31 cellular contexts compared by ENCODE assay signal in the genomic region with DNA sequence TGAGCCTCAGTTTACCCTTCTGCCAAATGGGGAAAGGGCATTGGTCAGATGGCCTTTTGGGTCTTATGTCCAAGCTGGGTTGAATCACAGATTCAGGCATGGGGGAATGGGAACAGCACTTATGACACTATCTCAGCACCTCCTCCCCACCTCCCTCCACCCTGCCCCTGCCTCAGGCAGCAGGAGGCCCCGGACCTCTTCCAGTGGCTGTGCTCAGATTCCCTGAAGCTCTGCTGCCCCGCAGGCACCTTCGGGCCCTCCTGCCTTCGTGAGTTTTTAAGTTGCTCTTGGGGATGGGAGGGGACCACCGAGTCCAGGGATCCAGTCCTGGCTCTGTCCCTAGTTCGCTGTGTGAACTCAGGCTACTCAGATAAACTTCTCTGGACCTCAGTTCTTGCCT.
"Had no signal": no experiment of that assay in that cellular context is flagged by ENCODE, and none has a peak within 500 bp of the region (broad histone marks: within the 10 kb centered on the region; RNA-seq: fewer than 3 reads in every experiment).

No MANE protein-coding gene starts in this region.

- H3K9me3 ChIP-seq: adrenal gland, body of pancreas, esophagus muscularis mucosa, gastrocnemius medialis had no signal

- H3K4me1 ChIP-seq: foreskin keratinocyte had no signal

- DNase-seq: activated B cell treated with CpG ODN at 0.5 μM for 24 hours; activated CD4-positive, alpha-beta memory T cell treated with anti-CD3 and anti-CD28 coated beads, Interleukin-2, amount 10 ng/mL, durations not matched to agents 7 days and 5 days; activated CD4-positive, alpha-beta T cell treated with anti-CD3 and anti-CD28 coated beads, Interleukin-2, amount 10 ng/mL, durations not matched to agents 7 days and 5 days; activated CD4-positive, alpha-beta T cell treated with anti-CD3 and anti-CD28 coated beads, Interleukin-2, amount 50 U/mL, for 4 hours; activated CD8-positive, alpha-beta memory T cell treated with anti-CD3 and anti-CD28 coated beads, Interleukin-2, amount 50 U/mL, for 48 hours; activated effector memory CD4-positive, alpha-beta T cell treated with anti-CD3 and anti-CD28 coated beads, Interleukin-2, amount 50 U/mL, for 16 hours; activated naive CD4-positive, alpha-beta T cell treated with anti-CD3 and anti-CD28 coated beads for 36 hours; activated naive CD8-positive, alpha-beta T cell treated with anti-CD3 and anti-CD28 coated beads for 36 hours; activated naive CD8-positive, alpha-beta T cell treated with anti-CD3 and anti-CD28 coated beads, Interleukin-2, amount 50 U/mL, for 24 hours; activated T-cell treated with anti-CD3 and anti-CD28 coated beads for 4 hours; activated T-cell treated with anti-CD3 and anti-CD28 coated beads, Interleukin-2, amount 50 U/mL, for 48 hours; adrenal gland; amygdala; body of pancreas; caudate nucleus; cortex of kidney; dermis blood vessel endothelial cell; effector CD4-positive, alpha-beta T cell; effector memory CD8-positive, alpha-beta T cell; foreskin keratinocyte; gastrocnemius medialis; head of caudate nucleus; T-cell; T1000; WERI-Rb-1 had no signal

- H3K4me3 Mint-ChIP-seq: activated B cell treated with CpG ODN at 0.5 μM for 24 hours; activated CD4-positive, alpha-beta memory T cell treated with anti-CD3 and anti-CD28 coated beads, Interleukin-2, amount 10 ng/mL, durations not matched to agents 7 days and 5 days; activated CD4-positive, alpha-beta T cell treated with anti-CD3 and anti-CD28 coated beads, Interleukin-2, amount 10 ng/mL, durations not matched to agents 7 days and 5 days; activated naive CD4-positive, alpha-beta T cell treated with anti-CD3 and anti-CD28 coated beads for 36 hours; activated naive CD4-positive, alpha-beta T cell treated with anti-CD3 and anti-CD28 coated beads, Interleukin-2, amount 50 U/mL, for 24 hours; activated naive CD8-positive, alpha-beta T cell treated with anti-CD3 and anti-CD28 coated beads for 36 hours; activated naive CD8-positive, alpha-beta T cell treated with anti-CD3 and anti-CD28 coated beads, Interleukin-2, amount 50 U/mL, for 24 hours; activated T-helper 1 cell treated with anti-CD3 and anti-CD28 coated beads, Interleukin-12 subunit alpha, Interleukin-12 subunit beta, Interleukin-2, Interleukin-4 antibody, amounts not matched to agents 30 ng/mL and 10 ng/mL and 1 ng/mL, durations not matched to agents 14 hours and 24 hours and 36 hours; effector memory CD8-positive, alpha-beta T cell; T-cell; T-helper 1 cell treated with Interleukin-12 subunit alpha and Interleukin-12 subunit beta and Interleukin-4 antibody, amounts not matched to agents 30 μg/mL and 1 μg/mL, for 36 hours; T-helper 2 cell treated with Interferon-gamma antibody and Interleukin-4, amounts not matched to agents 5 μg/mL and 100 μg/mL, for 36 hours had no signal

- H3K27me3 Mint-ChIP-seq: activated B cell treated with CpG ODN at 0.5 μM for 24 hours; activated CD4-positive, alpha-beta memory T cell treated with anti-CD3 and anti-CD28 coated beads, Interleukin-2, amount 10 ng/mL, durations not matched to agents 7 days and 5 days; activated CD4-positive, alpha-beta T cell treated with anti-CD3 and anti-CD28 coated beads, Interleukin-2, amount 10 ng/mL, durations not matched to agents 7 days and 5 days; activated naive CD4-positive, alpha-beta T cell treated with anti-CD3 and anti-CD28 coated beads, Interleukin-2, amount 50 U/mL, for 24 hours; activated naive CD8-positive, alpha-beta T cell treated with anti-CD3 and anti-CD28 coated beads for 36 hours; activated naive CD8-positive, alpha-beta T cell treated with anti-CD3 and anti-CD28 coated beads, Interleukin-2, amount 50 U/mL, for 24 hours; effector memory CD8-positive, alpha-beta T cell; T-cell had no signal

- H3K27ac ChIP-seq: adrenal gland, body of pancreas, esophagus muscularis mucosa, foreskin keratinocyte, gastrocnemius medialis, WERI-Rb-1 had no signal

- H3K4me3 ChIP-seq: adrenal gland, body of pancreas, esophagus muscularis mucosa, gastrocnemius medialis had no signal

- H3K27ac Mint-ChIP-seq: activated B cell treated with CpG ODN at 0.5 μM for 24 hours; activated CD4-positive, alpha-beta memory T cell treated with anti-CD3 and anti-CD28 coated beads, Interleukin-2, amount 10 ng/mL, durations not matched to agents 7 days and 5 days; activated naive CD4-positive, alpha-beta T cell treated with anti-CD3 and anti-CD28 coated beads for 36 hours; activated naive CD4-positive, alpha-beta T cell treated with anti-CD3 and anti-CD28 coated beads, Interleukin-2, amount 50 U/mL, for 24 hours; activated naive CD8-positive, alpha-beta T cell treated with anti-CD3 and anti-CD28 coated beads for 36 hours; activated naive CD8-positive, alpha-beta T cell treated with anti-CD3 and anti-CD28 coated beads, Interleukin-2, amount 50 U/mL, for 24 hours; activated T-helper 1 cell treated with anti-CD3 and anti-CD28 coated beads, Interleukin-12 subunit alpha, Interleukin-12 subunit beta, Interleukin-2, Interleukin-4 antibody, amounts not matched to agents 30 ng/mL and 10 ng/mL and 1 ng/mL, durations not matched to agents 14 hours and 24 hours and 36 hours; activated T-helper 2 cell treated with anti-CD3 and anti-CD28 coated beads, Interferon-gamma antibody, Interleukin-2, Interleukin-4, amounts not matched to agents 10 μg/mL and 5 μg/mL and 100 μg/mL, durations not matched to agents 14 hours and 24 hours and 36 hours; T-cell; T-helper 1 cell treated with Interleukin-12 subunit alpha and Interleukin-12 subunit beta and Interleukin-4 antibody, amounts not matched to agents 30 μg/mL and 1 μg/mL, for 36 hours; T-helper 2 cell treated with Interferon-gamma antibody and Interleukin-4, amounts not matched to agents 5 μg/mL and 100 μg/mL, for 36 hours had no signal

- H3K27me3 ChIP-seq: adrenal gland, body of pancreas, foreskin keratinocyte, gastrocnemius medialis had no signal

- H3K9me3 Mint-ChIP-seq: activated B cell treated with CpG ODN at 0.5 μM for 24 hours; activated CD4-positive, alpha-beta memory T cell treated with anti-CD3 and anti-CD28 coated beads, Interleukin-2, amount 10 ng/mL, durations not matched to agents 7 days and 5 days; activated CD4-positive, alpha-beta T cell treated with anti-CD3 and anti-CD28 coated beads, Interleukin-2, amount 10 ng/mL, durations not matched to agents 7 days and 5 days; activated naive CD4-positive, alpha-beta T cell treated with anti-CD3 and anti-CD28 coated beads for 36 hours; activated naive CD4-positive, alpha-beta T cell treated with anti-CD3 and anti-CD28 coated beads, Interleukin-2, amount 50 U/mL, for 24 hours; activated naive CD8-positive, alpha-beta T cell treated with anti-CD3 and anti-CD28 coated beads for 36 hours; activated naive CD8-positive, alpha-beta T cell treated with anti-CD3 and anti-CD28 coated beads, Interleukin-2, amount 50 U/mL, for 24 hours; activated T-helper 1 cell treated with anti-CD3 and anti-CD28 coated beads, Interleukin-12 subunit alpha, Interleukin-12 subunit beta, Interleukin-2, Interleukin-4 antibody, amounts not matched to agents 30 ng/mL and 10 ng/mL and 1 ng/mL, durations not matched to agents 14 hours and 24 hours and 36 hours; activated T-helper 2 cell treated with anti-CD3 and anti-CD28 coated beads, Interferon-gamma antibody, Interleukin-2, Interleukin-4, amounts not matched to agents 10 μg/mL and 5 μg/mL and 100 μg/mL, durations not matched to agents 14 hours and 24 hours and 36 hours; effector memory CD8-positive, alpha-beta T cell; T-cell; T-helper 1 cell treated with Interleukin-12 subunit alpha and Interleukin-12 subunit beta and Interleukin-4 antibody, amounts not matched to agents 30 μg/mL and 1 μg/mL, for 36 hours; T-helper 2 cell treated with Interferon-gamma antibody and Interleukin-4, amounts not matched to agents 5 μg/mL and 100 μg/mL, for 36 hours had no signal
